ENCODE assay signal across 1 cellular context in the genomic region with DNA sequence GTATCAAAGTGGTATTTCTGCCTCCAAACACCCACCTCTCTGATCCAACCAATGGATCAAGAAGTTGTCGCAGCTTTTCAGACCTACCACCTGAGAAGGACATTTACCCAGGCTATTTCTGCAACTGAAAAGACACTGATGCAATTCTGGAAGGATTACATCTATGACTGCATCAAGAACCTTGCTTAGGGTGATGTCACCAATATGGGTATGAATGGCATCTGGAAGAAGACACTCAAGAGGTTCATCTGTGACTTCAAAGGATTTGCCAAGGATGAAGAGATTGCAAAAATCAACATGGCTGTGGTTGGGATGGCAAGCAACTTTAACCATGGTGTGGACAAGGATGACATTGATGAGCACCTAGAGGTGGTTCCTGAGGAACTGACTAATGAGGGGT.
A peak's percentile ranks its signal among the peaks of the same experiment; 100 is the strongest.
TF ChIP-seq lines count a peak whose summit lies in the region.

No MANE protein-coding gene starts in this region.

TF ChIP-seq in IMR-90, 13 proteins besides CTCF, POLR2A, EP300 and RAD21:
- TF ChIP-seq, protein P1, sequence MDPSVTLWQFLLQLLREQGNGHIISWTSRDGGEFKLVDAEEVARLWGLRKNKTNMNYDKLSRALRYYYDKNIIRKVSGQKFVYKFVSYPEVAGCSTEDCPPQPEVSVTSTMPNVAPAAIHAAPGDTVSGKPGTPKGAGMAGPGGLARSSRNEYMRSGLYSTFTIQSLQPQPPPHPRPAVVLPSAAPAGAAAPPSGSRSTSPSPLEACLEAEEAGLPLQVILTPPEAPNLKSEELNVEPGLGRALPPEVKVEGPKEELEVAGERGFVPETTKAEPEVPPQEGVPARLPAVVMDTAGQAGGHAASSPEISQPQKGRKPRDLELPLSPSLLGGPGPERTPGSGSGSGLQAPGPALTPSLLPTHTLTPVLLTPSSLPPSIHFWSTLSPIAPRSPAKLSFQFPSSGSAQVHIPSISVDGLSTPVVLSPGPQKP (IDR thresholded peaks at IDR 0.05; ENCODE audit: borderline replicate concordance, low read depth, low read length), result no peak
- peak; percentile 58 for TF ChIP-seq CEBPB (IDR thresholded peaks at IDR 0.05; ENCODE audit: low read depth, low read length)
